1 cellular context compared by ENCODE assay signal in genomic region chr1:111754964-111755320, GRCh38.
A peak's percentile ranks its signal among the peaks of the same experiment; 100 is the strongest.
TF ChIP-seq lines count a peak whose summit lies in the region.

No MANE protein-coding gene starts in this region.

TF ChIP-seq in HepG2, 621 proteins besides CTCF, POLR2A, EP300 and RAD21:
- TF ChIP-seq ZNF18 (CRISPR knock-in tag; IDR thresholded peaks at IDR 0.05; ENCODE audit: insufficient replicate concordance) (peak; percentile 5), MTERF4 (CRISPR knock-in tag; IDR thresholded peaks at IDR 0.05) (0 out of 2 replicates have a peak, but pooled peaks have one; percentile 46), PHF21A (CRISPR knock-in tag; IDR thresholded peaks at IDR 0.05) (no peak), TCF7 (IDR thresholded peaks at IDR 0.05; ENCODE audit: low read depth) (0 out of 2 replicates have a peak, but pooled peaks have one; percentile 0), JUNB (CRISPR knock-in tag; IDR thresholded peaks at IDR 0.05; ENCODE audit: borderline replicate concordance) (0 out of 2 replicates have a peak, but pooled peaks have one; percentile 51), HOXA9 (CRISPR knock-in tag; IDR thresholded peaks at IDR 0.05; ENCODE audit: borderline replicate concordance) (0 out of 2 replicates have a peak, but pooled peaks have one; percentile 1), ZNF724P (CRISPR knock-in tag; IDR thresholded peaks at IDR 0.05; ENCODE audit: borderline replicate concordance) (no peak), ZC3H13 (CRISPR knock-in tag; IDR thresholded peaks at IDR 0.05) (peak; percentile 29; the same call in 1 of the 2 replicates)
